19 cellular contexts compared by ENCODE assay signal in genomic region chr16:87498324-87499188, GRCh38. TPM values are rescaled to one million over a fixed set of nuclear protein-coding genes. Genes with fewer than 3 reads are reported as not detected.
DNase-seq lines count a peak whose midpoint lies in the region; ATAC-seq, FAIRE-seq and TF ChIP-seq lines count a peak whose summit lies in the region.
"Had no signal": no experiment of that assay in that cellular context is flagged by ENCODE, and none has a peak within 500 bp of the region (broad histone marks: within the 10 kb centered on the region; RNA-seq: fewer than 3 reads in every experiment).

No MANE protein-coding gene starts in this region.

- ATAC-seq in SK-N-SH treated with all-trans-retinoic acid at 6 μM for 48 hours: no peak
- no peak for ATAC-seq in RWPE2 (ENCODE audit: low read depth)
- no peak for ATAC-seq in HG02884 (IDR thresholded peaks at IDR 0.05; ENCODE audit: unreplicated experiment)
- ATAC-seq in Right ventricle myocardium superior (ENCODE audit: poor library complexity): no peak

- 78% methylated on average over 9 of the region's 9 CpGs for WGBS in SK-N-SH (ENCODE audit: low lambda C conversion rate)
- WGBS in smooth muscle cell (ENCODE audit: low lambda C conversion rate): 73% methylated on average over 9 of the region's 9 CpGs

- peak overlapping the region; percentile 7 to 73; a peak in 2 of 4 replicates for H3K27ac ChIP-seq in SK-N-SH (ENCODE audit: low read depth in 2 of 2, low read length in 1 of 2)
- peak overlapping the region; percentile 18 for H3K27ac ChIP-seq in RWPE2 (ENCODE audit: poor library complexity, severe bottlenecking)
- no peak overlapping the region for H3K27ac ChIP-seq in keratinocyte (ENCODE audit: control insufficient read depth, insufficient read depth, low read length)
- peak overlapping the region; percentile 42 for H3K27ac ChIP-seq in smooth muscle cell (ENCODE audit: low read depth)

- DNase-seq in SK-N-SH (no peak), RWPE2 (ENCODE audit: low spot score) (no peak), keratinocyte (ENCODE audit: low read depth, low spot score) (no peak), smooth muscle cell (lab: John Stamatoyannopoulos, UW; ENCODE audit: unreplicated experiment) (no peak), Right ventricle myocardium superior (no peak)
- DNase-seq in stimulated activated CD4-positive, alpha-beta T cell treated with anti-CD3 and anti-CD28 coated beads, Interleukin-12 subunit alpha, Interleukin-12 subunit beta, amount 100 ng/mL, for 4 hours: no peak
- DNase-seq: 8988T, DMS79 treated with DMSO at 0.1 percent for 48 hours, KG1, NCI-H1105, NCI-H1694 treated with DMSO at 0.1 percent for 48 hours, NCI-H748 treated with DMSO at 0.1 percent for 48 hours had no signal

- H3K79me2 ChIP-seq in SK-N-SH (ENCODE audit: insufficient read depth) (no peaks in the 10 kb centered on the region), keratinocyte (ENCODE audit: control insufficient read depth, insufficient read depth, low read length) (no peaks in the 10 kb centered on the region), smooth muscle cell (ENCODE audit: low read depth) (no peaks in the 10 kb centered on the region)

- FAIRE-seq in keratinocyte (lab: Jason Lieb, UNC): no peak
- FAIRE-seq: G401.6, GM12891, GM19239, HTR-8/SVneo, RCC 7860 had no signal

- TF ChIP-seq RAD21 in SK-N-SH (IDR thresholded peaks at IDR 0.05; ENCODE audit: low read length): no peak

- H3F3A ChIP-seq in SK-N-SH (replicated peaks; ENCODE audit: insufficient read depth): peaks cover 26% of the 10 kb centered on the region
- peaks cover 8% of the 10 kb centered on the region for H3F3A ChIP-seq in smooth muscle cell (ENCODE audit: low read depth)

- no peak for TF ChIP-seq CTCF in SK-N-SH (IDR thresholded peaks at IDR 0.05)
- TF ChIP-seq CTCF in RWPE2 (IDR thresholded peaks at IDR 0.05; ENCODE audit: poor library complexity, severe bottlenecking): no peak
- no peak for TF ChIP-seq CTCF in keratinocyte (optimal IDR thresholded peaks at IDR 0.05 in 1 of 3, IDR thresholded peaks at IDR 0.05 in 1 of 3, conservative IDR thresholded peaks at IDR 0.05 in 1 of 3; ENCODE audit: extremely low read depth in 1 of 3, insufficient read depth in 2 of 3, low read length in 3 of 3)
- TF ChIP-seq CTCF in smooth muscle cell (IDR thresholded peaks at IDR 0.05; ENCODE audit: borderline replicate concordance, insufficient read depth, poor library complexity, severe bottlenecking): no peak

- no peaks in the 10 kb centered on the region for H3K36me3 ChIP-seq in SK-N-SH (replicated peaks in 1 of 2; ENCODE audit: control insufficient read depth in 1 of 2, insufficient read depth in 2 of 2, low read length in 1 of 2)
- no peaks in the 10 kb centered on the region for H3K36me3 ChIP-seq in RWPE2 (ENCODE audit: low read depth)
- no peaks in the 10 kb centered on the region for H3K36me3 ChIP-seq in keratinocyte (ENCODE audit: control insufficient read depth in 2 of 2, extremely low read depth in 1 of 2, insufficient read depth in 2 of 2, low read length in 2 of 2)
- no peaks in the 10 kb centered on the region for H3K36me3 ChIP-seq in smooth muscle cell (ENCODE audit: low read depth)

- H3K9me3 ChIP-seq in SK-N-SH (no peaks in the 10 kb centered on the region), RWPE2 (ENCODE audit: severe bottlenecking) (no peaks in the 10 kb centered on the region), keratinocyte (ENCODE audit: control insufficient read depth, low read depth, low read length) (no peaks in the 10 kb centered on the region), smooth muscle cell (replicated peaks; ENCODE audit: low read depth) (no peaks in the 10 kb centered on the region)

- POLR2A ChIA-PET in SK-N-SH (lab: Yijun Ruan, JAX): no interaction called here

- H3K9me2 ChIP-seq in SK-N-SH: no peaks in the 10 kb centered on the region

- no peak overlapping the region for H3K4me3 ChIP-seq in SK-N-SH (ENCODE audit: low read depth in 2 of 2, low read length in 1 of 2)
- H3K4me3 ChIP-seq in RWPE2 (ENCODE audit: severe bottlenecking): no peak overlapping the region
- no peak overlapping the region for H3K4me3 ChIP-seq in keratinocyte (ENCODE audit: control insufficient read depth in 2 of 3, extremely low read depth in 1 of 3, insufficient read depth in 2 of 3, low read depth in 1 of 3, low read length in 3 of 3)
- H3K4me3 ChIP-seq in smooth muscle cell: no peak overlapping the region

- H3K9ac ChIP-seq in SK-N-SH: no peak overlapping the region; the same call in 1 of the 2 replicates
- no peak overlapping the region for H3K9ac ChIP-seq in keratinocyte (ENCODE audit: control insufficient read depth, extremely low read depth, insufficient read depth, low read length)
- no peak overlapping the region for H3K9ac ChIP-seq in smooth muscle cell (ENCODE audit: low read depth)

- TF ChIP-seq EP300 in SK-N-SH (IDR thresholded peaks at IDR 0.05; ENCODE audit: borderline replicate concordance in 1 of 2, low read depth in 1 of 2, low read length in 1 of 2): no peak

- H2AFZ ChIP-seq in SK-N-SH (ENCODE audit: low read depth): 0 out of 2 replicates have a peak overlapping the region, but pooled peaks have one; percentile 5
- H2AFZ ChIP-seq in keratinocyte (ENCODE audit: control insufficient read depth, low read length): no peak overlapping the region
- H2AFZ ChIP-seq in smooth muscle cell (ENCODE audit: low read depth): no peak overlapping the region

- H3K4me1 ChIP-seq in SK-N-SH (ENCODE audit: control insufficient read depth in 1 of 2, insufficient read depth in 2 of 2, low read depth in 1 of 2, low read length in 1 of 2): peaks cover 5 to 8% of the 10 kb centered on the region in 2 experiments; a peak in 3 of 4 replicates
- peaks cover 14% of the 10 kb centered on the region for H3K4me1 ChIP-seq in RWPE2 (ENCODE audit: insufficient read depth, poor library complexity, severe bottlenecking)
- peaks cover 13% of the 10 kb centered on the region for H3K4me1 ChIP-seq in keratinocyte (ENCODE audit: control insufficient read depth, extremely low read depth, insufficient read depth, low read length)
- H3K4me1 ChIP-seq in smooth muscle cell (ENCODE audit: low read depth): no peaks in the 10 kb centered on the region

- H3K4me2 ChIP-seq in SK-N-SH (peak overlapping the region; percentile 65; the same call in 1 of the 2 replicates), keratinocyte (ENCODE audit: control insufficient read depth, extremely low read depth, insufficient read depth, low read depth, low read length) (peak overlapping the region; percentile 69), smooth muscle cell (peak overlapping the region; percentile 30)

- intact Hi-C loops in Right ventricle myocardium superior (cut with DNase I): no loop called here

- H4K20me1 ChIP-seq in SK-N-SH (ENCODE audit: insufficient read depth) (no peaks in the 10 kb centered on the region), keratinocyte (ENCODE audit: control insufficient read depth, extremely low read depth, insufficient read depth, low read length) (no peaks in the 10 kb centered on the region), smooth muscle cell (ENCODE audit: low read depth) (no peaks in the 10 kb centered on the region)

- H3K9me1 ChIP-seq in keratinocyte (ENCODE audit: control insufficient read depth, extremely low read depth, insufficient read depth, low read length): no peaks in the 10 kb centered on the region

- H3K27me3 ChIP-seq in SK-N-SH (ENCODE audit: insufficient read depth) (no peaks in the 10 kb centered on the region), RWPE2 (ENCODE audit: insufficient read depth, poor library complexity, severe bottlenecking) (no peaks in the 10 kb centered on the region), keratinocyte (ENCODE audit: control insufficient read depth, extremely low read depth, insufficient read depth, low read length) (no peaks in the 10 kb centered on the region), smooth muscle cell (ENCODE audit: low read depth) (no peaks in the 10 kb centered on the region)

- dilution Hi-C loops in keratinocyte (cut with MboI; ENCODE audit: extremely low pct_ligation_motif_present, low sequenced_read_pairs): no loop called here

- CTCF ChIA-PET in SK-N-SH (lab: Yijun Ruan, JAX): interaction anchor here (0.8 to 2.0 kb wide), 4 partner anchors 12 to 137 kb away, joined by 3 to 6 read pairs (median 4); no protein-coding TSS in a partner anchor

TF ChIP-seq in SK-N-SH, 30 proteins besides CTCF, POLR2A, EP300 and RAD21 (continues in another document):
- TF ChIP-seq FOSL2 (IDR thresholded peaks at IDR 0.05; ENCODE audit: borderline replicate concordance, low read depth) (no peak), YY1 (IDR thresholded peaks at IDR 0.05; ENCODE audit: low read depth) (no peak), GABPA (IDR thresholded peaks at IDR 0.05; ENCODE audit: low read depth) (no peak)

TF ChIP-seq in SK-N-SH treated with all-trans-retinoic acid at 6 μM for 48 hours, 23 proteins besides CTCF, POLR2A, EP300 and RAD21 (continues in another document):
- TF ChIP-seq BACH2 (CRISPR knock-in tag; IDR thresholded peaks at IDR 0.05; ENCODE audit: borderline replicate concordance) (no peak), OSR1 (CRISPR knock-in tag; IDR thresholded peaks at IDR 0.05) (no peak), ZNF565 (CRISPR knock-in tag; conservative IDR thresholded peaks at IDR 0.05; ENCODE audit: low read depth) (no peak), ZC3H10 (CRISPR knock-in tag; IDR thresholded peaks at IDR 0.05) (no peak)

RNA-seq across cellular contexts. Expression of gene ZCCHC14, which starts 5.7 kb away (rescaled TPM):
- 5.6 and 5.7 TPM in 2 replicates for polyA plus RNA-seq in SK-N-SH (2012; rRNA removed)
- polyA plus RNA-seq in SK-N-SH (2012; cell fraction: cytosol; rRNA removed): 5.4 and 5.9 TPM in 2 replicates
- 22.8 and 27.5 TPM in 2 replicates for polyA plus RNA-seq in SK-N-SH (2012; cell fraction: nucleus; rRNA removed)
- polyA plus RNA-seq in keratinocyte: 2.8 to 3.9 TPM (median 3.6 TPM) in 3 replicates
- 2.7 TPM for polyA plus RNA-seq in keratinocyte (2011; ENCODE audit: low read depth)
- 3.0 and 3.5 TPM in 2 replicates for polyA plus RNA-seq in keratinocyte (2011; cell fraction: cytosol; rRNA removed)
- polyA plus RNA-seq in keratinocyte (2011; cell fraction: nucleus; rRNA removed): 16.7 and 17.6 TPM in 2 replicates
- 6.0 and 7.4 TPM in 2 replicates for polyA plus RNA-seq in keratinocyte (2012; ENCODE audit: low replicate concordance)
- polyA minus RNA-seq in keratinocyte: 4.8 to 11.9 TPM (median 5.9 TPM) in 3 replicates
- 8.2 TPM for polyA minus RNA-seq in keratinocyte (2011; cell fraction: cytosol; rRNA and poly(A)+ RNA removed)
- polyA minus RNA-seq in keratinocyte (2011; cell fraction: nucleus; rRNA and poly(A)+ RNA removed): 10.7 and 15.2 TPM in 2 replicates
- total RNA-seq in smooth muscle cell: 8.3 and 8.5 TPM in 2 replicates
- polyA plus RNA-seq in smooth muscle cell: 4.6 and 4.8 TPM in 2 replicates
- 13.2 TPM for total RNA-seq in Right ventricle myocardium superior
